ENCODE assay signal across 8 cellular contexts in genomic region chr3:98657429-98657828, GRCh38.
DNase-seq lines count a peak whose midpoint lies in the region; ATAC-seq and TF ChIP-seq lines count a peak whose summit lies in the region.

No MANE protein-coding gene starts in this region.

- no peaks in the 10 kb centered on the region for H3K9me3 ChIP-seq in liver (ENCODE audit: control insufficient read depth in 4 of 4, low read length in 3 of 4)
- no peaks in the 10 kb centered on the region for H3K9me3 ChIP-seq in thoracic aorta

- no peaks in the 10 kb centered on the region for H3K4me1 ChIP-seq in liver (ENCODE audit: control insufficient read depth in 4 of 4, insufficient read depth in 4 of 4, low read length in 3 of 4)
- peaks cover 0 to 3% of the 10 kb centered on the region in 2 donors for H3K4me1 ChIP-seq in thoracic aorta (ENCODE audit: control insufficient read depth in 1 of 2, low read depth in 2 of 2)

- H3K36me3 ChIP-seq in liver (ENCODE audit: control insufficient read depth in 4 of 4, insufficient read depth in 3 of 4, low read depth in 1 of 4, low read length in 3 of 4) = no peaks in the 10 kb centered on the region
- H3K36me3 ChIP-seq in thoracic aorta = no peaks in the 10 kb centered on the region

- H3K27ac ChIP-seq in liver (ENCODE audit: low read depth in 1 of 2, low read length in 2 of 2) (no peak overlapping the region), thoracic aorta (no peak overlapping the region)

- peak; percentile 85 for ATAC-seq in HG02840 (IDR thresholded peaks at IDR 0.05; ENCODE audit: low FRiP score, unreplicated experiment)
- no peak for ATAC-seq in thoracic aorta (ENCODE audit: insufficient number of reproducible peaks, low FRiP score, low read depth)

- H3K27me3 ChIP-seq in liver (ENCODE audit: control insufficient read depth in 4 of 4, insufficient read depth in 4 of 4, low read length in 3 of 4) = no peaks in the 10 kb centered on the region
- no peaks in the 10 kb centered on the region for H3K27me3 ChIP-seq in thoracic aorta (replicated peaks; ENCODE audit: insufficient read depth)

- DNase-seq in activated gamma-delta T cell treated with Interleukin-2 at 50 U/mL for 16 hours (peak; percentile 28), activated gamma-delta T cell (lab: John Stamatoyannopoulos, UW) (no peak), NCI-H524 treated with DMSO at 0.1 percent for 48 hours (lab: John Stamatoyannopoulos, UW) (peak; percentile 20), thoracic aorta (ENCODE audit: low spot score) (no peak), NCI-H1694 treated with DMSO at 0.1 percent for 48 hours (lab: John Stamatoyannopoulos, UW) (no peak)
- peak; percentile 41 for DNase-seq in activated naive CD4-positive, alpha-beta T cell treated with anti-CD3 and anti-CD28 coated beads, Interleukin-2, amount 50 U/mL, for 16 hours

- H3K4me3 ChIP-seq in liver (ENCODE audit: low read depth in 1 of 3, low read length in 3 of 3) (peak overlapping the region in 1 of 3 donors; percentile 26), thoracic aorta (peak overlapping the region; percentile 49)

- TF ChIP-seq RAD21 in liver (IDR thresholded peaks at IDR 0.05) = peak; percentile 77 to 80

- no peak overlapping the region for H3K9ac ChIP-seq in liver (ENCODE audit: low read depth in 1 of 2, low read length in 2 of 2)

- 9% methylated on average over 25 of the region's 25 CpGs for WGBS in liver

- peak; percentile 57 for TF ChIP-seq CTCF in liver (IDR thresholded peaks at IDR 0.05; ENCODE audit: low read depth, low read length, missing input control)
- no peak for TF ChIP-seq CTCF in thoracic aorta (IDR thresholded peaks at IDR 0.05)

TF ChIP-seq in liver, 16 proteins besides CTCF, POLR2A, EP300 and RAD21:
- TF ChIP-seq REST (IDR thresholded peaks at IDR 0.05) (no peak), EGR1 (IDR thresholded peaks at IDR 0.05; ENCODE audit: low read depth in 2 of 2) (no peak), HNF4G (IDR thresholded peaks at IDR 0.05) (no peak), TAF1 (conservative IDR thresholded peaks at IDR 0.05) (no peak), GABPA (IDR thresholded peaks at IDR 0.05 in 1 of 2, conservative IDR thresholded peaks at IDR 0.05 in 1 of 2) (no peak), MAX (IDR thresholded peaks at IDR 0.05) (no peak), ATF3 (IDR thresholded peaks at IDR 0.05) (no peak), JUND (IDR thresholded peaks at IDR 0.05) (no peak), YY1 (IDR thresholded peaks at IDR 0.05) (no peak), NR2F2 (IDR thresholded peaks at IDR 0.05) (no peak)
TF ChIP-seq in liver: peak in this region for 0.

Comparison
In these comparisons a context has a peak if more than half of its experiments do, and no peak if none do; other contexts are left out.
1. DNase-seq: peak in activated gamma-delta T cell treated with Interleukin-2 at 50 U/mL for 16 hours (single experiment), NCI-H524 treated with DMSO at 0.1 percent for 48 hours (single experiment) and activated naive CD4-positive, alpha-beta T cell treated with anti-CD3 and anti-CD28 coated beads, Interleukin-2, amount 50 U/mL, for 16 hours (single experiment); none in activated gamma-delta T cell (single experiment), thoracic aorta (single experiment) and NCI-H1694 treated with DMSO at 0.1 percent for 48 hours (single experiment).